18 cellular contexts compared by ENCODE assay signal in genomic region chr6:11798096-11798495, GRCh38. TPM values are rescaled to one million over a fixed set of nuclear protein-coding genes. Genes with fewer than 3 reads are reported as not detected.
"Had no signal": no experiment of that assay in that cellular context is flagged by ENCODE, and none has a peak within 500 bp of the region (broad histone marks: within the 10 kb centered on the region; RNA-seq: fewer than 3 reads in every experiment).

No MANE protein-coding gene starts in this region.

- H3K27me3 Mint-ChIP-seq: activated naive CD8-positive, alpha-beta T cell treated with anti-CD3 and anti-CD28 coated beads for 36 hours had no signal

- H3K4me3 Mint-ChIP-seq: activated naive CD8-positive, alpha-beta T cell treated with anti-CD3 and anti-CD28 coated beads for 36 hours; activated T-cell treated with anti-CD3 and anti-CD28 coated beads, Interleukin-2, amount 50 U/mL, for 4 hours; immature natural killer cell; mesothelial cell of epicardium; neural crest cell; stimulated activated effector memory CD8-positive, alpha-beta T cell treated with anti-CD3 and anti-CD28 coated beads, Interleukin-12 subunit alpha, Interleukin-12 subunit beta, amount 100 ng/mL, for 72 hours had no signal

- H3K36me3 Mint-ChIP-seq: stimulated activated effector memory CD8-positive, alpha-beta T cell treated with anti-CD3 and anti-CD28 coated beads, Interleukin-12 subunit alpha, Interleukin-12 subunit beta, amount 100 ng/mL, for 72 hours had no signal

- H3K27ac Mint-ChIP-seq: activated naive CD8-positive, alpha-beta T cell treated with anti-CD3 and anti-CD28 coated beads for 36 hours; immature natural killer cell; mesothelial cell of epicardium; stimulated activated effector memory CD8-positive, alpha-beta T cell treated with anti-CD3 and anti-CD28 coated beads, Interleukin-12 subunit alpha, Interleukin-12 subunit beta, amount 100 ng/mL, for 72 hours had no signal

- ATAC-seq: activated T-cell treated with anti-CD3 and anti-CD28 coated beads, Interleukin-2, amount 50 U/mL, for 4 hours; left cardiac atrium; lower lobe of right lung; pancreas; stimulated activated effector memory CD8-positive, alpha-beta T cell treated with anti-CD3 and anti-CD28 coated beads, Interleukin-12 subunit alpha, Interleukin-12 subunit beta, amount 100 ng/mL, for 72 hours had no signal

- H3K9me3 Mint-ChIP-seq: neural crest cell; stimulated activated effector memory CD8-positive, alpha-beta T cell treated with anti-CD3 and anti-CD28 coated beads, Interleukin-12 subunit alpha, Interleukin-12 subunit beta, amount 100 ng/mL, for 72 hours had no signal

- DNase-seq: activated CD4-positive, alpha-beta T cell treated with anti-CD3 and anti-CD28 coated beads for 1 hour; activated CD4-positive, alpha-beta T cell treated with anti-CD3 and anti-CD28 coated beads, Interleukin-2, amount 50 U/mL, for 48 hours; activated gamma-delta T cell treated with Interleukin-2 at 50 U/mL for 16 hours; activated naive CD8-positive, alpha-beta T cell treated with anti-CD3 and anti-CD28 coated beads for 36 hours; activated T-cell treated with anti-CD3 and anti-CD28 coated beads, Interleukin-2, amount 50 U/mL, for 4 hours; immature natural killer cell; left cardiac atrium; lower lobe of right lung; pancreas; retina; T-helper 9 cell; thyroid gland; uterus had no signal

- H3K4me1 Mint-ChIP-seq: immature natural killer cell had no signal

RNA-seq across cellular contexts. Expression of gene ADTRP, which starts 19.5 kb away (rescaled TPM):
- total RNA-seq: ascending aorta, cardiac muscle cell, neural crest cell, uterus had no signal
